ENCODE assay signal across 8 cellular contexts in the genomic region with DNA sequence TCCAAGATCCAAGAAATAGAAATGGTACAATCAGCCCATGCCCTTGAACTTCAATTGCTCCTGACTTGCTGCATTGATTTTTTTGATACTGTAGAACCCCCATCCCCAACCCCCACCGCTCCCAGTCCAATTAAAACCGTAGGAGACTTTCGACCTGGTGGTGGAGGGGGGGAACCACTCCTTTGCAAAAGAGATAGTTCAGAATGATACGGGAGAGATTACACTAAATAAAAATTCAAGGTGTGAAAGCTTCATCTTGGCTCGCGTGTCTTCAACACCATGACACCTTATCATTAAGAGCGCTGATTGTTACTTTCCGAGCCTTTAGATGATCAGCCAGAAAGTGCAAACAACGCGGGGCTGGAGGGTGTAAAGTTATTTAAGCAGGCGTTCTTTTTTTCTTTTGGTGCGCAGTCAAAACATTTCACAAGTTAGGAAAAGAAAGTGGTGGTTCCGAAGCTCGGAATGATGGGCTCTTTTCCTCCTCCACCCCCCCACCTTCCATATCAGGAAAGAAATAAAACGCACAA. TPM values are rescaled to one million over a fixed set of nuclear protein-coding genes. Genes with fewer than 3 reads are reported as not detected.
A peak's percentile ranks its signal among the peaks of the same experiment; 100 is the strongest.
DNase-seq lines count a peak whose midpoint lies in the region; ATAC-seq and TF ChIP-seq lines count a peak whose summit lies in the region.

No MANE protein-coding gene starts in this region.

- H3K27ac Mint-ChIP-seq in activated naive CD4-positive, alpha-beta T cell treated with anti-CD3 and anti-CD28 coated beads for 36 hours: no peak overlapping the region
- H3K27ac Mint-ChIP-seq in activated naive CD4-positive, alpha-beta T cell treated with anti-CD3 and anti-CD28 coated beads, Interleukin-2, amount 10 ng/mL, durations not matched to agents 7 days and 5 days: no peak overlapping the region
- peak overlapping the region; percentile 91 for H3K27ac Mint-ChIP-seq in type B pancreatic cell

- H3K4me1 Mint-ChIP-seq in activated naive CD4-positive, alpha-beta T cell treated with anti-CD3 and anti-CD28 coated beads for 36 hours (ENCODE audit: low read depth): peaks cover 32% of the 10 kb centered on the region
- H3K4me1 Mint-ChIP-seq in activated naive CD4-positive, alpha-beta T cell treated with anti-CD3 and anti-CD28 coated beads, Interleukin-2, amount 10 ng/mL, durations not matched to agents 7 days and 5 days: peaks cover 30% of the 10 kb centered on the region
- peaks cover 18% of the 10 kb centered on the region for H3K4me1 Mint-ChIP-seq in type B pancreatic cell (ENCODE audit: unreplicated experiment)

- ATAC-seq in mucosa of descending colon (no peak), HG03378 (IDR thresholded peaks at IDR 0.05; ENCODE audit: unreplicated experiment) (no peak)

- H3K4me3 ChIP-seq in colonic mucosa (peak overlapping the region; percentile 70), mucosa of descending colon (peak overlapping the region; percentile 30)

- no peak overlapping the region for H3K4me3 Mint-ChIP-seq in activated naive CD4-positive, alpha-beta T cell treated with anti-CD3 and anti-CD28 coated beads for 36 hours
- H3K4me3 Mint-ChIP-seq in activated naive CD4-positive, alpha-beta T cell treated with anti-CD3 and anti-CD28 coated beads, Interleukin-2, amount 10 ng/mL, durations not matched to agents 7 days and 5 days: no peak overlapping the region
- peak overlapping the region; percentile 95 for H3K4me3 Mint-ChIP-seq in type B pancreatic cell

- peaks cover 65% of the 10 kb centered on the region for H3K27me3 Mint-ChIP-seq in activated naive CD4-positive, alpha-beta T cell treated with anti-CD3 and anti-CD28 coated beads for 36 hours (ENCODE audit: low read depth)
- peaks cover 75% of the 10 kb centered on the region for H3K27me3 Mint-ChIP-seq in activated naive CD4-positive, alpha-beta T cell treated with anti-CD3 and anti-CD28 coated beads, Interleukin-2, amount 10 ng/mL, durations not matched to agents 7 days and 5 days
- H3K27me3 Mint-ChIP-seq in type B pancreatic cell: peaks cover 20% of the 10 kb centered on the region

- peaks cover 4% of the 10 kb centered on the region for H3K27me3 ChIP-seq in colonic mucosa

- TF ChIP-seq CTCF in colonic mucosa (IDR thresholded peaks at IDR 0.05): no peak
- TF ChIP-seq CTCF in mucosa of descending colon (IDR thresholded peaks at IDR 0.05): no peak
- TF ChIP-seq CTCF in type B pancreatic cell (conservative IDR thresholded peaks at IDR 0.05): peak; percentile 53

- H3K36me3 ChIP-seq in colonic mucosa: no peaks in the 10 kb centered on the region
- no peaks in the 10 kb centered on the region for H3K36me3 ChIP-seq in mucosa of descending colon (ENCODE audit: low read depth)

- peak; percentile 3 for DNase-seq in activated naive CD4-positive, alpha-beta T cell treated with anti-CD3 and anti-CD28 coated beads for 36 hours
- no peak for DNase-seq in activated naive CD4-positive, alpha-beta T cell treated with anti-CD3 and anti-CD28 coated beads, Interleukin-2, amount 10 ng/mL, durations not matched to agents 7 days and 5 days
- no peak for DNase-seq in colonic mucosa
- DNase-seq in mucosa of descending colon: no peak
- DNase-seq in type B pancreatic cell (ENCODE audit: extremely low spot score, unreplicated experiment): no peak
- no peak for DNase-seq in AML-193 (lab: John Stamatoyannopoulos, UW)
- DNase-seq in cerebellar cortex (ENCODE audit: low spot score): no peak

- peak overlapping the region; percentile 67 to 92 for H3K9ac ChIP-seq in colonic mucosa (ENCODE audit: low read depth in 2 of 2, low read length in 2 of 2)

- CTCF ChIA-PET in activated naive CD4-positive, alpha-beta T cell treated with anti-CD3 and anti-CD28 coated beads for 36 hours (lab: Charles Lee): no interaction called here
- CTCF ChIA-PET in activated naive CD4-positive, alpha-beta T cell treated with anti-CD3 and anti-CD28 coated beads, Interleukin-2, amount 10 ng/mL, durations not matched to agents 7 days and 5 days (lab: Charles Lee): no interaction called here

- no peaks in the 10 kb centered on the region for H3K9me3 Mint-ChIP-seq in activated naive CD4-positive, alpha-beta T cell treated with anti-CD3 and anti-CD28 coated beads for 36 hours
- no peaks in the 10 kb centered on the region for H3K9me3 Mint-ChIP-seq in activated naive CD4-positive, alpha-beta T cell treated with anti-CD3 and anti-CD28 coated beads, Interleukin-2, amount 10 ng/mL, durations not matched to agents 7 days and 5 days
- no peaks in the 10 kb centered on the region for H3K9me3 Mint-ChIP-seq in type B pancreatic cell

- H3K4me1 ChIP-seq in colonic mucosa (no peaks in the 10 kb centered on the region), mucosa of descending colon (ENCODE audit: low read depth) (peaks cover 7% of the 10 kb centered on the region)

- H3K36me3 Mint-ChIP-seq in activated naive CD4-positive, alpha-beta T cell treated with anti-CD3 and anti-CD28 coated beads for 36 hours (ENCODE audit: low read depth): no peaks in the 10 kb centered on the region
- peaks cover 8% of the 10 kb centered on the region for H3K36me3 Mint-ChIP-seq in activated naive CD4-positive, alpha-beta T cell treated with anti-CD3 and anti-CD28 coated beads, Interleukin-2, amount 10 ng/mL, durations not matched to agents 7 days and 5 days
- H3K36me3 Mint-ChIP-seq in type B pancreatic cell: peaks cover 15% of the 10 kb centered on the region

- H3K9me3 ChIP-seq in colonic mucosa (no peaks in the 10 kb centered on the region), mucosa of descending colon (no peaks in the 10 kb centered on the region)

- peak overlapping the region; percentile 75 for H3K27ac ChIP-seq in colonic mucosa

- intact Hi-C loops in activated naive CD4-positive, alpha-beta T cell treated with anti-CD3 and anti-CD28 coated beads for 36 hours (cut with micrococcal nuclease): loop anchor here (5.0 to 10.0 kb wide), 2 partner anchors 957 to 1019 kb away; no protein-coding TSS in a partner anchor
- intact Hi-C loops in colonic mucosa (cut with DNase I) (loop anchor here (10.0 kb wide), 1 partner anchor 203 kb away; no protein-coding TSS in a partner anchor), mucosa of descending colon (cut with DNase I, micrococcal nuclease) (loop anchor here in 1 of 2 donors (5.0 kb wide), 1 partner anchor 61 kb away; no protein-coding TSS in a partner anchor)

RNA-seq across cellular contexts. Expression of gene ZNF462, which starts 1.3 kb away (rescaled TPM):
- total RNA-seq in activated naive CD4-positive, alpha-beta T cell treated with anti-CD3 and anti-CD28 coated beads for 36 hours: under 1 TPM; 0.33 to 0.40 TPM
- total RNA-seq in colonic mucosa (10 to 100 TPM; 28.9 to 29.3 TPM), mucosa of descending colon (10 to 100 TPM; 34.8 to 54.7 (median 48.7) TPM), type B pancreatic cell (ENCODE audit: low replicate concordance) (124 and 129 TPM in 2 replicates)

Comparison
In these comparisons a context has a peak if more than half of its experiments do, and no peak if none do; other contexts are left out.
1. RNA of gene ZNF462, which starts 1.3 kb away (total RNA-seq): 124 to 129 TPM in type B pancreatic cell, 34.8 to 54.7 TPM in mucosa of descending colon and 28.9 to 29.3 TPM in colonic mucosa; 0.33 to 0.40 TPM in activated naive CD4-positive, alpha-beta T cell treated with anti-CD3 and anti-CD28 coated beads for 36 hours; every median in the first group is over 10 times any median in the second.